13 cellular contexts compared by ENCODE assay signal in the genomic region with DNA sequence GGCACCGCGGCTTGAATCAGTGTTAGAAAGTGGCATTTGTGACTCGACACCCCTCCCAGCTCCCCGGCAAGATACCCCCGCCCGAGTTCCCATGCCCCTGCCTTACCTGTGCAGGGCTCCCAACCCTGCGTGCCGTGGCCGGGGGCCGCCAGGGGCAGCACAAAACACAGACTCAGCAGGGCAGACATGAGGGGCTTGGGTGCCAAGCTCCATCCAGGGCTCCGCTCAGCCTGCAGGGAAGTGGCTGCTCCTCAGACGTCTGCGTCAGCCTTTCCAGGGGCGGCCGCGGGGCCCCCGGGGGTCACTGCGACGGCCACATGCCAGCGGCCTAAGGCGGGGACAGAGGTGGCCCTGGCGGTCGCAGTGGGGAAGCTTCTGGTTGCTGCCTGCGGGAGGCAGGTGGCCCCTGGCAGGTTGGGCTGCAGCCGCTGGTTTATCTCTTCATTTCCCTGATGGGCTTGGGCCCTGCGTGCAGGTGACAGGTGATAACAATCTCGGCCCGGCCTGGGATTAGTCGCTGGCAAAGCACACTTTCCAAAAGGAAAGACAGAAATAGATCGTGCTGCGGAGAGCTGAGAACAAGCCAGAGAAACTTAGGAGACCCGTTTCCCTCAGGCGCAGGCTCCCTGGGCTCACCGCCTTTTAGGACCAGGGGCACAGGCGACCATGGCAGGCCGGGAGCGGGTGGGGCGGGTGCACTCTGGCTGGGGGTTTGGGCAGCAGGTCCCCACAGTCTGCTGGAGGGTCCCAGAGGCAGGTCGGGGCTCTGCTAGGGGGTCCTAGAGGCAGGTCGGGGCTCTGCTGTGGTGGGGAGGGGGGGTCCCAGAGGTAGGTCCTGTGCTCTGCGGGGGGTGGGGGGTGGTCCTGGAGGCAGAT. TPM values are rescaled to one million over a fixed set of nuclear protein-coding genes. Genes with fewer than 3 reads are reported as not detected.
DNase-seq lines count a peak whose midpoint lies in the region; ATAC-seq and TF ChIP-seq lines count a peak whose summit lies in the region.
"Had no signal": no experiment of that assay in that cellular context is flagged by ENCODE, and none has a peak within 500 bp of the region (broad histone marks: within the 10 kb centered on the region; RNA-seq: fewer than 3 reads in every experiment).

Gene TSPEAR (minus strand): TSS at position 246 of the 876 bp plus-strand sequence. CDS start 58 bp downstream, at position 188.

- no peak for DNase-seq in activated naive CD4-positive, alpha-beta T cell treated with Interleukin-2 at 50 U/mL for 16 hours
- DNase-seq in NCI-H510A (lab: John Stamatoyannopoulos, UW): peak; percentile 79
- DNase-seq in left ventricle myocardium superior: no peak
- DNase-seq in spleen: peak; percentile 69
- DNase-seq in COLO829 (ENCODE audit: low spot score): no peak
- DNase-seq: BE2C; MG63; stimulated activated CD4-positive, alpha-beta T cell treated with anti-CD3 and anti-CD28 coated beads, Interleukin-15, amount 100 ng/mL, for 24 hours; T-helper 2 cell had no signal

- peaks cover 0 to 3% (median 0%) of the 10 kb centered on the region in 8 donors for H3K9me3 ChIP-seq in spleen
- H3K9me3 ChIP-seq: BE2C had no signal

- H3K27ac Mint-ChIP-seq in activated naive CD4-positive, alpha-beta T cell treated with anti-CD3 and anti-CD28 coated beads, Interleukin-2, amount 50 U/mL, for 24 hours: no peak within 1 kb of the TSS

- WGBS in spleen, 5 donors: 3 to 5% (median 4%) methylated on average over 32 to 41 of the region's 41 CpGs

- H3K36me3 ChIP-seq in spleen: no peaks in the 10 kb centered on the region
- H3K36me3 ChIP-seq: BE2C, MG63 had no signal

- intact Hi-C loops in left ventricle myocardium superior (cut with micrococcal nuclease) (no loop called here), spleen (cut with DNase I; ENCODE audit: low total_unique reads) (no loop called here)

- peaks cover 40% of the 10 kb centered on the region for H3K4me1 Mint-ChIP-seq in activated naive CD4-positive, alpha-beta T cell treated with anti-CD3 and anti-CD28 coated beads, Interleukin-2, amount 50 U/mL, for 24 hours

- no peaks in the 10 kb centered on the region for H3K36me3 Mint-ChIP-seq in activated naive CD4-positive, alpha-beta T cell treated with anti-CD3 and anti-CD28 coated beads, Interleukin-2, amount 50 U/mL, for 24 hours

- peak within 1 kb of the TSS; percentile 36 for H3K4me3 Mint-ChIP-seq in activated naive CD4-positive, alpha-beta T cell treated with anti-CD3 and anti-CD28 coated beads, Interleukin-2, amount 50 U/mL, for 24 hours

- no peaks in the 10 kb centered on the region for H3K9me3 Mint-ChIP-seq in activated naive CD4-positive, alpha-beta T cell treated with anti-CD3 and anti-CD28 coated beads, Interleukin-2, amount 50 U/mL, for 24 hours

- ATAC-seq in left ventricle myocardium superior: peak; percentile 2
- no peak for ATAC-seq in GM18870 (IDR thresholded peaks at IDR 0.05; ENCODE audit: unreplicated experiment)
- no peak for ATAC-seq in GM18867 (IDR thresholded peaks at IDR 0.05; ENCODE audit: unreplicated experiment)

- TF ChIP-seq POLR2A in spleen (IDR thresholded peaks at IDR 0.05): no peak

- peaks cover 11 to 84% (median 79%) of the 10 kb centered on the region in 7 donors for H3K27me3 ChIP-seq in spleen (replicated peaks in 1 of 7)

- peaks cover 0 to 58% (median 24%) of the 10 kb centered on the region in 6 donors for H3K4me1 ChIP-seq in spleen
- H3K4me1 ChIP-seq: BE2C had no signal

- peaks cover 41% of the 10 kb centered on the region for H3K27me3 Mint-ChIP-seq in activated naive CD4-positive, alpha-beta T cell treated with anti-CD3 and anti-CD28 coated beads, Interleukin-2, amount 50 U/mL, for 24 hours

- TF ChIP-seq CTCF in spleen (IDR thresholded peaks at IDR 0.05 in 8 of 11, conservative IDR thresholded peaks at IDR 0.05 in 3 of 11): no peak

- peak within 1 kb of the TSS in 1 of 8 donors; percentile 22 for H3K4me3 ChIP-seq in spleen
- H3K4me3 ChIP-seq: MG63 had no signal

- no peak within 1 kb of the TSS for H3K27ac ChIP-seq in spleen

RNA-seq across cellular contexts. Expression of gene TSPEAR, which starts in this region (rescaled TPM):
- total RNA-seq in left ventricle myocardium superior: 2.7 TPM
- under 1 TPM in 1 of 7 donors, not detected in 6; 0.22 TPM for total RNA-seq in spleen
- polyA plus RNA-seq in spleen: under 1 TPM in 2 of 3 donors, not detected in 1; 0.02 to 0.03 TPM
- total RNA-seq: epithelial cell of proximal tubule had no signal

Comparison
In these comparisons a context has a peak if more than half of its experiments do, and no peak if none do; other contexts are left out.
1. Peak in DNase-seq in spleen; RNA of the gene not detected or under 1 TPM.